Comparison of ENCODE assay signal across 11 cellular contexts in the genomic region with DNA sequence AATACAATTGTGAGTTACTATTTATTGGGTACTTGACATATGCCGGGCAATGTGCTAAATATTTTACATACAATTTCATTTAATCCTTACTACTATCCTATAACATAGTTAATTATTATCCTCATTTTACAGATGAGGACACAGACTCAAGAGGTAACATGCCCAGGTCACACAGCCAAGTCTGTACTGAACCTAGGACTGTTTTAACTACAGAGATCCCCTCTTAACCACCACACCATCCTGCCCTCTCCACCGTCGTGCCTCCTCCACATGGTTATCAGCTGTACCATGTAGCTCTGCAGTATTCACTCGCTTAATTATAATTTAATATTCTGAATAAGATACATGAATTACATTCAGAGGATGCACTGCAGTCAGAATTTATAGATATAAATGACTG. TPM values are rescaled to one million over a fixed set of nuclear protein-coding genes. Genes with fewer than 3 reads are reported as not detected.
DNase-seq lines count a peak whose midpoint lies in the region; ATAC-seq, FAIRE-seq and TF ChIP-seq lines count a peak whose summit lies in the region.
"Had no signal": no experiment of that assay in that cellular context is flagged by ENCODE, and none has a peak within 500 bp of the region (broad histone marks: within the 10 kb centered on the region; RNA-seq: fewer than 3 reads in every experiment).

No MANE protein-coding gene starts in this region.

- TF ChIP-seq CTCF in endodermal cell (conservative IDR thresholded peaks at IDR 0.05) (no peak), pancreas (IDR thresholded peaks at IDR 0.05) (no peak), brain microvascular endothelial cell (IDR thresholded peaks at IDR 0.05; ENCODE audit: low read depth, low read length, missing control alignments) (no peak)

- peaks cover 0 to 2% of the 10 kb centered on the region in 2 donors for H3K36me3 Mint-ChIP-seq in activated T-cell treated with anti-CD3 and anti-CD28 coated beads, Interleukin-2, amount 50 U/mL, for 72 hours (ENCODE audit: insufficient read depth in 2 of 2)
- no peaks in the 10 kb centered on the region for H3K36me3 Mint-ChIP-seq in endodermal cell (ENCODE audit: low read depth)
- H3K36me3 Mint-ChIP-seq in stimulated activated naive CD8-positive, alpha-beta T cell treated with anti-CD3 and anti-CD28 coated beads, Interleukin-15, Interleukin-2, amounts not matched to agents 100 ng/mL and 50 ng/mL, for 24 hours (ENCODE audit: low read depth): peaks cover 9% of the 10 kb centered on the region

- in situ Hi-C loops in brain microvascular endothelial cell (cut with HindIII; ENCODE audit: low pct_ligation_motif_present, low sequenced_read_pairs): no loop called here

- no peak overlapping the region for H3K27ac ChIP-seq in endodermal cell (ENCODE audit: low read depth, low read length)
- no peak overlapping the region for H3K27ac ChIP-seq in pancreas
- H3K27ac ChIP-seq in brain microvascular endothelial cell: no peak overlapping the region
- H3K27ac ChIP-seq: SJSA1 had no signal

- H3K27ac Mint-ChIP-seq in activated T-cell treated with anti-CD3 and anti-CD28 coated beads, Interleukin-2, amount 50 U/mL, for 72 hours: peak overlapping the region; percentile 95
- peak overlapping the region; percentile 44 for H3K27ac Mint-ChIP-seq in endodermal cell
- H3K27ac Mint-ChIP-seq in stimulated activated naive CD8-positive, alpha-beta T cell treated with anti-CD3 and anti-CD28 coated beads, Interleukin-15, Interleukin-2, amounts not matched to agents 100 ng/mL and 50 ng/mL, for 24 hours: peak overlapping the region; percentile 55

- H3K9me3 Mint-ChIP-seq in activated T-cell treated with anti-CD3 and anti-CD28 coated beads, Interleukin-2, amount 50 U/mL, for 72 hours: no peaks in the 10 kb centered on the region
- no peaks in the 10 kb centered on the region for H3K9me3 Mint-ChIP-seq in endodermal cell
- no peaks in the 10 kb centered on the region for H3K9me3 Mint-ChIP-seq in stimulated activated naive CD8-positive, alpha-beta T cell treated with anti-CD3 and anti-CD28 coated beads, Interleukin-15, Interleukin-2, amounts not matched to agents 100 ng/mL and 50 ng/mL, for 24 hours

- peak overlapping the region; percentile 43 to 85 for H3K4me3 Mint-ChIP-seq in activated T-cell treated with anti-CD3 and anti-CD28 coated beads, Interleukin-2, amount 50 U/mL, for 72 hours
- no peak overlapping the region for H3K4me3 Mint-ChIP-seq in endodermal cell
- peak overlapping the region; percentile 58 for H3K4me3 Mint-ChIP-seq in stimulated activated naive CD8-positive, alpha-beta T cell treated with anti-CD3 and anti-CD28 coated beads, Interleukin-15, Interleukin-2, amounts not matched to agents 100 ng/mL and 50 ng/mL, for 24 hours

- intact Hi-C loops in pancreas (cut with DNase I): no loop called here

- H3K27me3 Mint-ChIP-seq in activated T-cell treated with anti-CD3 and anti-CD28 coated beads, Interleukin-2, amount 50 U/mL, for 72 hours (ENCODE audit: low read depth): no peaks in the 10 kb centered on the region
- no peaks in the 10 kb centered on the region for H3K27me3 Mint-ChIP-seq in endodermal cell (ENCODE audit: insufficient read depth)
- H3K27me3 Mint-ChIP-seq in stimulated activated naive CD8-positive, alpha-beta T cell treated with anti-CD3 and anti-CD28 coated beads, Interleukin-15, Interleukin-2, amounts not matched to agents 100 ng/mL and 50 ng/mL, for 24 hours: no peaks in the 10 kb centered on the region

- H3K36me3 ChIP-seq in endodermal cell (ENCODE audit: control insufficient read depth, insufficient read depth, low read length): no peaks in the 10 kb centered on the region
- no peaks in the 10 kb centered on the region for H3K36me3 ChIP-seq in pancreas
- no peaks in the 10 kb centered on the region for H3K36me3 ChIP-seq in brain microvascular endothelial cell (replicated peaks)

- FAIRE-seq in pancreas (lab: Jason Lieb, UNC): no peak

- no peak for ATAC-seq in activated T-cell treated with anti-CD3 and anti-CD28 coated beads, Interleukin-2, amount 50 U/mL, for 72 hours (replicated peaks in 1 of 2)
- ATAC-seq in HG03196 (IDR thresholded peaks at IDR 0.05; ENCODE audit: unreplicated experiment): peak; percentile 48
- ATAC-seq in pancreas: no peak

- no peak overlapping the region for H3K9ac ChIP-seq in endodermal cell (ENCODE audit: extremely low read depth, low read length, poor library complexity, severe bottlenecking)

- H3K4me1 ChIP-seq in endodermal cell (ENCODE audit: control insufficient read depth, insufficient read depth, low read length) (peaks cover 10% of the 10 kb centered on the region), pancreas (peaks cover 39 to 79% (median 78%) of the 10 kb centered on the region in 3 donors)

- H3K4me1 Mint-ChIP-seq in activated T-cell treated with anti-CD3 and anti-CD28 coated beads, Interleukin-2, amount 50 U/mL, for 72 hours (ENCODE audit: low read depth): peaks cover 86% of the 10 kb centered on the region
- peaks cover 46% of the 10 kb centered on the region for H3K4me1 Mint-ChIP-seq in endodermal cell
- peaks cover 91% of the 10 kb centered on the region for H3K4me1 Mint-ChIP-seq in stimulated activated naive CD8-positive, alpha-beta T cell treated with anti-CD3 and anti-CD28 coated beads, Interleukin-15, Interleukin-2, amounts not matched to agents 100 ng/mL and 50 ng/mL, for 24 hours (ENCODE audit: low read depth)

- H3K27me3 ChIP-seq in endodermal cell (ENCODE audit: control insufficient read depth, insufficient read depth, low read length, poor library complexity, severe bottlenecking): no peaks in the 10 kb centered on the region
- H3K27me3 ChIP-seq in pancreas: no peaks in the 10 kb centered on the region
- H3K27me3 ChIP-seq in brain microvascular endothelial cell (replicated peaks): no peaks in the 10 kb centered on the region
- H3K27me3 ChIP-seq: SJSA1 had no signal

- DNase-seq in activated T-cell treated with anti-CD3 and anti-CD28 coated beads, Interleukin-2, amount 50 U/mL, for 72 hours: no peak
- DNase-seq in activated T-cell treated with anti-CD3 and anti-CD28 coated beads, Interleukin-2, amount 50 U/mL, for 48 hours: no peak
- DNase-seq in endodermal cell: no peak
- no peak for DNase-seq in germinal center (ENCODE audit: low spot score)
- no peak for DNase-seq in pancreas
- DNase-seq in brain microvascular endothelial cell: no peak
- DNase-seq: H7, NCI-H2081 had no signal

- no peaks in the 10 kb centered on the region for H3K9me3 ChIP-seq in endodermal cell (ENCODE audit: control insufficient read depth, low read length)
- no peaks in the 10 kb centered on the region for H3K9me3 ChIP-seq in pancreas
- H3K9me3 ChIP-seq: SJSA1 had no signal

- 67 to 79% methylated on average over 1 to 3 of the region's 4 CpGs for WGBS in endodermal cell (ENCODE audit: insufficient coverage in 1 of 2, insufficient read length in 1 of 2), 2 experiments
- 28 to 34% methylated on average over 4 of the region's 4 CpGs for WGBS in pancreas, 2 donors

- H3K4me3 ChIP-seq in endodermal cell (ENCODE audit: low read length) (no peak overlapping the region), pancreas (no peak overlapping the region), brain microvascular endothelial cell (ENCODE audit: low read depth, low read length) (no peak overlapping the region)
- H3K4me3 ChIP-seq: SJSA1 had no signal

RNA-seq across cellular contexts. Expression of a gene that starts 5.3 kb away (rescaled TPM):
- 10 to 100 TPM; 56.2 to 63.7 TPM for total RNA-seq in activated T-cell treated with anti-CD3 and anti-CD28 coated beads, Interleukin-2, amount 50 U/mL, for 72 hours
- total RNA-seq in endodermal cell: 10 to 100 TPM; 35.9 to 40.7 TPM
- polyA plus RNA-seq in endodermal cell (2013, experiment 1 of 2): 47.2 TPM
- 48.1 TPM for polyA plus RNA-seq in endodermal cell (2013, experiment 2 of 2)
- total RNA-seq in pancreas: 10 to 100 TPM; 13.3 to 37.0 (median 25.2) TPM
- 10 to 100 TPM in 1 of 2 donors, 1 to 10 TPM in 1; 9.2 to 21.3 TPM for polyA plus RNA-seq in pancreas

Comparison
In these comparisons a context has a peak if more than half of its experiments do, and no peak if none do; other contexts are left out.
1. H3K27ac Mint-ChIP-seq: peak in every context shown above with its lines; median percentile 95 in activated T-cell treated with anti-CD3 and anti-CD28 coated beads, Interleukin-2, amount 50 U/mL, for 72 hours; 55 in stimulated activated naive CD8-positive, alpha-beta T cell treated with anti-CD3 and anti-CD28 coated beads, Interleukin-15, Interleukin-2, amounts not matched to agents 100 ng/mL and 50 ng/mL, for 24 hours; 44 in endodermal cell.